Comparison of ENCODE assay signal across 8 cellular contexts in the genomic region with DNA sequence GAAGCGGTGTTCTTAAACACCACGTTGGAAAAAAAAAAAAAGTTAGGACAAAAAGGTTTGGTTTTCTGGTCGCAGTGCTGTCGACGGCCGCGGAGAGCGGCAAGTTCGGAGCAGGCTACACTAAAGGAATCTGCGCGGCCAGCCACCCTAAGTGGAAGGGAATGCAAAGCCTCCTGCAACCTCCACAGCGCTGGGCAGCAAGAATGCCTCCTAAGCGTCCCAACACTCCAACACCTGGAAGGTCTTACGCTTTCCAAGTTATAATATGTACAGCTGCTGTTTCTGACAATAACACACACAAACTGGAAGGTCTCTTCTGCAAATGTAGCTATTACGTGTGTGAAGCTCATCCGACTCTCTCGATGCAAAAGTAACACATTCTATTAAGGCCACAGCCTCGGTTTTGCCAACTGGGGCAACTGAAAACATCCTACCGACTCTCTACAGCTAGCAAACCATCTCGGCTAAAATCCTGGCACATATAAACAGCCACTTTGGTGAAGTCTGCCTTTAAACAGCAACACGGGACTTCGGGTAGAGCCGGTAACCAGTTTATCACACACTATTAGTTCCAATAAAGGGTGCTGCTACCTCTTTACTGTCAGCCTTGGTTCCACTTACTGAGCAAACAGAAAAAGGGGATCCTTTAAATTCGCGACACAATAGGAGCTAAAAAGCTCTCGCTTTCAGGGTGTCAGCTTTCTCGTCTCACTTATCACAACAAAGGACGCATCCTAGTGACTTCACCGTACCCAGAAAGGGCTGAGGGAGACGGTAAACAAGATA. TPM values are rescaled to one million over a fixed set of nuclear protein-coding genes. Genes with fewer than 3 reads are reported as not detected.
DNase-seq lines count a peak whose midpoint lies in the region; ATAC-seq and TF ChIP-seq lines count a peak whose summit lies in the region.

No MANE protein-coding gene starts in this region.

- H3K4me3 ChIP-seq in epithelial cell of esophagus (ENCODE audit: low read length): peak overlapping the region; percentile 89

- H3K27me3 Mint-ChIP-seq in Calu3 (ENCODE audit: unreplicated experiment) (no peaks in the 10 kb centered on the region), mesothelial cell of epicardium (ENCODE audit: low read depth) (no peaks in the 10 kb centered on the region)
- peaks cover 2% of the 10 kb centered on the region for H3K27me3 Mint-ChIP-seq in activated CD4-positive, alpha-beta T cell treated with anti-CD3 and anti-CD28 coated beads, Interleukin-2, amount 10 ng/mL, durations not matched to agents 7 days and 5 days

- H3K4me3 Mint-ChIP-seq in Calu3 (ENCODE audit: low read depth, unreplicated experiment) (peak overlapping the region; percentile 89), mesothelial cell of epicardium (peak overlapping the region; percentile 98)
- H3K4me3 Mint-ChIP-seq in activated CD4-positive, alpha-beta T cell treated with anti-CD3 and anti-CD28 coated beads, Interleukin-2, amount 10 ng/mL, durations not matched to agents 7 days and 5 days: peak overlapping the region; percentile 91

- H3K4me1 Mint-ChIP-seq in Calu3 (ENCODE audit: low read depth, unreplicated experiment): peaks cover 16% of the 10 kb centered on the region
- H3K4me1 Mint-ChIP-seq in activated CD4-positive, alpha-beta T cell treated with anti-CD3 and anti-CD28 coated beads, Interleukin-2, amount 10 ng/mL, durations not matched to agents 7 days and 5 days: peaks cover 38% of the 10 kb centered on the region
- peaks cover 28% of the 10 kb centered on the region for H3K4me1 Mint-ChIP-seq in mesothelial cell of epicardium

- BruUV-seq in Calu3 (replicated peaks; lab: Mats Ljungman, UMichigan): TSS peak; percentile 48

- peak; percentile 18 for ATAC-seq in GM21528 (IDR thresholded peaks at IDR 0.05; ENCODE audit: low FRiP score, unreplicated experiment)

- H3K36me3 Mint-ChIP-seq in Calu3 (ENCODE audit: insufficient read depth, unreplicated experiment) (peaks cover 34% of the 10 kb centered on the region), mesothelial cell of epicardium (no peaks in the 10 kb centered on the region)
- no peaks in the 10 kb centered on the region for H3K36me3 Mint-ChIP-seq in activated CD4-positive, alpha-beta T cell treated with anti-CD3 and anti-CD28 coated beads, Interleukin-2, amount 10 ng/mL, durations not matched to agents 7 days and 5 days (ENCODE audit: low read depth)

- POLR2A ChIA-PET in activated CD4-positive, alpha-beta T cell treated with anti-CD3 and anti-CD28 coated beads, Interleukin-2, amount 10 ng/mL, durations not matched to agents 7 days and 5 days (lab: Charles Lee): interaction anchor here (0.6 to 0.9 kb wide), 2 partner anchors 37 to 1409 kb away, joined by 3 read pairs; no protein-coding TSS in a partner anchor

- DNase-seq in Calu3 (peak; percentile 38), NCI-H1092 (lab: John Stamatoyannopoulos, UW) (peak; percentile 17), epithelial cell of esophagus (ENCODE audit: low read depth) (peak; percentile 67), mesothelial cell of epicardium (ENCODE audit: low spot score in 2 of 2, unreplicated experiment in 2 of 2) (peak; percentile 43 to 62), superior temporal gyrus (ENCODE audit: extremely low spot score) (peak; percentile 76)
- peak; percentile 27 for DNase-seq in activated CD4-positive, alpha-beta T cell treated with anti-CD3 and anti-CD28 coated beads, Interleukin-2, amount 10 ng/mL, durations not matched to agents 7 days and 5 days
- DNase-seq in NK-92 treated with Interleukin-12 subunit alpha and Interleukin-12 subunit beta, amount 100 ng/mL, for 24 hours (lab: John Stamatoyannopoulos, UW): no peak

- H3K9me3 Mint-ChIP-seq in Calu3 (ENCODE audit: low read depth, unreplicated experiment) (no peaks in the 10 kb centered on the region), mesothelial cell of epicardium (no peaks in the 10 kb centered on the region)
- H3K9me3 Mint-ChIP-seq in activated CD4-positive, alpha-beta T cell treated with anti-CD3 and anti-CD28 coated beads, Interleukin-2, amount 10 ng/mL, durations not matched to agents 7 days and 5 days: no peaks in the 10 kb centered on the region

- intact Hi-C loops in Calu3 (cut with micrococcal nuclease; ENCODE audit: unreplicated experiment): loop anchor here (2.0 to 5.0 kb wide), 2 partner anchors 110 to 169 kb away; a partner anchor contains a TSS

- no peak for TF ChIP-seq CTCF in Calu3 (IDR thresholded peaks at IDR 0.05; ENCODE audit: unreplicated experiment)
- peak; percentile 2 for TF ChIP-seq CTCF in epithelial cell of esophagus (IDR thresholded peaks at IDR 0.05; ENCODE audit: insufficient read depth, low read depth, low read length, missing control alignments)
- TF ChIP-seq CTCF in mesothelial cell of epicardium (IDR thresholded peaks at IDR 0.05; ENCODE audit: unreplicated experiment): no peak

- CTCF ChIA-PET in Calu3 (lab: Charles Lee): no interaction called here
- CTCF ChIA-PET in activated CD4-positive, alpha-beta T cell treated with anti-CD3 and anti-CD28 coated beads, Interleukin-2, amount 10 ng/mL, durations not matched to agents 7 days and 5 days (lab: Charles Lee): interaction anchor here (1.3 to 1.8 kb wide), 4 partner anchors 8 to 110 kb away, joined by 3 to 6 read pairs (median 4); a partner anchor contains a TSS

- H3K27ac Mint-ChIP-seq in Calu3 (ENCODE audit: unreplicated experiment): peak overlapping the region; percentile 77
- peak overlapping the region; percentile 92 for H3K27ac Mint-ChIP-seq in activated CD4-positive, alpha-beta T cell treated with anti-CD3 and anti-CD28 coated beads, Interleukin-2, amount 10 ng/mL, durations not matched to agents 7 days and 5 days
- H3K27ac Mint-ChIP-seq in mesothelial cell of epicardium: peak overlapping the region; percentile 97

RNA-seq across cellular contexts. Expression of a gene that starts 0.9 kb away (rescaled TPM):
- total RNA-seq in Calu3 (2022) (19.5 and 22.2 TPM in 2 replicates), mesothelial cell of epicardium (13.7 to 16.7 TPM (median 15.9 TPM) in 3 replicates)
- 1 to 10 TPM; 4.4 to 5.2 TPM for total RNA-seq in activated CD4-positive, alpha-beta T cell treated with anti-CD3 and anti-CD28 coated beads, Interleukin-2, amount 10 ng/mL, durations not matched to agents 7 days and 5 days
